In genomic region chr11:2385156-2386151, GRCh38 we compare ENCODE assay signal across 1 cellular context.
TF ChIP-seq lines count a peak whose summit lies in the region.

No MANE protein-coding gene starts in this region.

TF ChIP-seq in K562, 482 proteins besides CTCF, POLR2A, EP300 and RAD21:
- no peak for TF ChIP-seq IRF2 (CRISPR knock-in tag; IDR thresholded peaks at IDR 0.05)
- TF ChIP-seq POLR2G (IDR thresholded peaks at IDR 0.05; ENCODE audit: low read depth, low read length) = 0 out of 2 replicates have a peak, but pooled peaks have one; percentile 16
- no peak for TF ChIP-seq ZNF766 (CRISPR knock-in tag; conservative IDR thresholded peaks at IDR 0.05)
- peak; percentile 36; the same call in 1 of the 2 replicates for TF ChIP-seq RBFOX2 (IDR thresholded peaks at IDR 0.05; ENCODE audit: low read depth, low read length)
